Comparison of ENCODE assay signal across 20 cellular contexts in genomic region chr12:89151536-89151935, GRCh38.
DNase-seq lines count a peak whose midpoint lies in the region; ATAC-seq, FAIRE-seq and TF ChIP-seq lines count a peak whose summit lies in the region.
"Had no signal": no experiment of that assay in that cellular context is flagged by ENCODE, and none has a peak within 500 bp of the region (broad histone marks: within the 10 kb centered on the region; RNA-seq: fewer than 3 reads in every experiment).

No MANE protein-coding gene starts in this region.

- BruUV-seq in HepG2 (replicated peaks; lab: Mats Ljungman, UMichigan) = no TSS peak

- in situ Hi-C loops in HepG2 (cut with HindIII; ENCODE audit: extremely low pct_ligation_motif_present, low pct_unique_long_range_greater_than_20kb) = no loop called here

- intact Hi-C loops in HepG2 (cut with micrococcal nuclease; ENCODE audit: unreplicated experiment) = no loop called here
- intact Hi-C loops in CD8-positive, alpha-beta T cell (cut with DNase I, micrococcal nuclease) = no loop called here

- H3F3A ChIP-seq in smooth muscle cell (ENCODE audit: low read depth) = peaks cover 5% of the 10 kb centered on the region

- no peak overlapping the region for H4K5ac ChIP-seq in mesendoderm (ENCODE audit: low read length)

- no peak overlapping the region for H4K8ac ChIP-seq in mesendoderm (ENCODE audit: low read depth, low read length)

- H3K27me3 Mint-ChIP-seq in stimulated activated naive CD8-positive, alpha-beta T cell treated with anti-CD3 and anti-CD28 coated beads, Interleukin-15, Interleukin-2, amounts not matched to agents 100 ng/mL and 50 ng/mL, for 24 hours = no peaks in the 10 kb centered on the region
- no peaks in the 10 kb centered on the region for H3K27me3 Mint-ChIP-seq in stimulated activated naive CD8-positive, alpha-beta T cell treated with anti-CD3 and anti-CD28 coated beads, Interleukin-15, amount 100 ng/mL, for 72 hours
- H3K27me3 Mint-ChIP-seq in WTC11 (ENCODE audit: low read depth) = peaks cover 22% of the 10 kb centered on the region
- H3K27me3 Mint-ChIP-seq in CD8-positive, alpha-beta T cell (ENCODE audit: low read depth) = no peaks in the 10 kb centered on the region

- H3K9me3 Mint-ChIP-seq in stimulated activated naive CD8-positive, alpha-beta T cell treated with anti-CD3 and anti-CD28 coated beads, Interleukin-15, Interleukin-2, amounts not matched to agents 100 ng/mL and 50 ng/mL, for 24 hours = peaks cover 17% of the 10 kb centered on the region
- peaks cover 8 to 15% of the 10 kb centered on the region in 2 donors for H3K9me3 Mint-ChIP-seq in stimulated activated naive CD8-positive, alpha-beta T cell treated with anti-CD3 and anti-CD28 coated beads, Interleukin-15, amount 100 ng/mL, for 72 hours
- H3K9me3 Mint-ChIP-seq in WTC11 = peaks cover 37% of the 10 kb centered on the region
- peaks cover 9% of the 10 kb centered on the region for H3K9me3 Mint-ChIP-seq in CD8-positive, alpha-beta T cell

- H3K4me1 ChIP-seq in mesendoderm (ENCODE audit: control insufficient read depth, low read depth, low read length) (no peaks in the 10 kb centered on the region), smooth muscle cell (ENCODE audit: low read depth) (peaks cover 8% of the 10 kb centered on the region), HepG2 (ENCODE audit: insufficient read depth, low read length) (peaks cover 1% of the 10 kb centered on the region; the same call in 1 of the 2 replicates)
- H3K4me1 ChIP-seq in CD8-positive, alpha-beta T cell (ENCODE audit: insufficient read depth, low read length) = no peaks in the 10 kb centered on the region
- H3K4me1 ChIP-seq: BE2C, HAP-1 had no signal

- TF ChIP-seq RAD21 in HepG2 (CRISPR knock-in tag; IDR thresholded peaks at IDR 0.05) = no peak

- H4K20me1 ChIP-seq in smooth muscle cell (ENCODE audit: low read depth) = no peaks in the 10 kb centered on the region
- no peaks in the 10 kb centered on the region for H4K20me1 ChIP-seq in HepG2 (ENCODE audit: insufficient read depth, low read length)

- no peak overlapping the region for H2BK15ac ChIP-seq in mesendoderm (replicated peaks; ENCODE audit: low read depth)

- POLR2A ChIA-PET in WTC11 (lab: Charles Lee) (no interaction called here), HepG2 (lab: Yijun Ruan, JAX) (no interaction called here)
- POLR2A ChIA-PET in CD8-positive, alpha-beta T cell (lab: Charles Lee) = no interaction called here

- CTCF ChIA-PET in WTC11 (lab: Charles Lee) (no interaction called here), HepG2 (lab: Yijun Ruan, JAX; ENCODE audit: low intra/inter-chr PET ratio, low total read pairs) (no interaction called here)
- CTCF ChIA-PET in CD8-positive, alpha-beta T cell (lab: Charles Lee) = no interaction called here

- no peaks in the 10 kb centered on the region for H3K36me3 Mint-ChIP-seq in stimulated activated naive CD8-positive, alpha-beta T cell treated with anti-CD3 and anti-CD28 coated beads, Interleukin-15, Interleukin-2, amounts not matched to agents 100 ng/mL and 50 ng/mL, for 24 hours (ENCODE audit: low read depth)
- peaks cover 24% of the 10 kb centered on the region for H3K36me3 Mint-ChIP-seq in WTC11
- no peaks in the 10 kb centered on the region for H3K36me3 Mint-ChIP-seq in CD8-positive, alpha-beta T cell
- H3K36me3 Mint-ChIP-seq: CD4-positive, alpha-beta memory T cell had no signal

- H3K36me3 ChIP-seq in mesendoderm (ENCODE audit: control insufficient read depth, insufficient read depth, low read length) (no peaks in the 10 kb centered on the region), smooth muscle cell (ENCODE audit: low read depth) (no peaks in the 10 kb centered on the region), HepG2 (replicated peaks in 1 of 2; ENCODE audit: control insufficient read depth in 1 of 2, insufficient read depth in 2 of 2, low read length in 2 of 2) (no peaks in the 10 kb centered on the region)
- no peaks in the 10 kb centered on the region for H3K36me3 ChIP-seq in CD8-positive, alpha-beta T cell (ENCODE audit: insufficient read depth, low read length)
- H3K36me3 ChIP-seq: BE2C, HAP-1 had no signal

- TF ChIP-seq EP300 in HepG2 (IDR thresholded peaks at IDR 0.05; ENCODE audit: low read depth in 2 of 2, low read length in 2 of 2) (no peak), HepG2 (CRISPR knock-in tag; IDR thresholded peaks at IDR 0.05; ENCODE audit: borderline replicate concordance) (no peak)

- H3K9ac ChIP-seq in mesendoderm (ENCODE audit: low read length) = no peak overlapping the region
- H3K9ac ChIP-seq in smooth muscle cell (ENCODE audit: low read depth) = no peak overlapping the region
- H3K9ac ChIP-seq in HepG2 (ENCODE audit: insufficient read depth, low read depth, low read length) = no peak overlapping the region
- H3K9ac ChIP-seq: GM23248 had no signal

- no peak overlapping the region for H2AK5ac ChIP-seq in mesendoderm (ENCODE audit: low read length)

- no peaks in the 10 kb centered on the region for H3K9me3 ChIP-seq in smooth muscle cell (replicated peaks; ENCODE audit: low read depth)
- no peaks in the 10 kb centered on the region for H3K9me3 ChIP-seq in HepG2 (ENCODE audit: low read length)
- no peaks in the 10 kb centered on the region for H3K9me3 ChIP-seq in CD8-positive, alpha-beta T cell (ENCODE audit: low read length)
- H3K9me3 ChIP-seq: BE2C, HAP-1 had no signal

- FAIRE-seq in HepG2 (lab: Jason Lieb, UNC) = no peak
- FAIRE-seq: D721Med had no signal

- no peak overlapping the region for H3K4me3 Mint-ChIP-seq in stimulated activated naive CD8-positive, alpha-beta T cell treated with anti-CD3 and anti-CD28 coated beads, Interleukin-15, Interleukin-2, amounts not matched to agents 100 ng/mL and 50 ng/mL, for 24 hours
- H3K4me3 Mint-ChIP-seq in stimulated activated naive CD8-positive, alpha-beta T cell treated with anti-CD3 and anti-CD28 coated beads, Interleukin-15, amount 100 ng/mL, for 72 hours = no peak overlapping the region
- no peak overlapping the region for H3K4me3 Mint-ChIP-seq in WTC11
- H3K4me3 Mint-ChIP-seq in CD8-positive, alpha-beta T cell = no peak overlapping the region
- H3K4me3 Mint-ChIP-seq: CD4-positive, alpha-beta memory T cell had no signal

- H3K18ac ChIP-seq in mesendoderm (ENCODE audit: low read length) = no peak overlapping the region

- H2BK5ac ChIP-seq in mesendoderm (ENCODE audit: low read length) = no peak overlapping the region

- peaks cover 11% of the 10 kb centered on the region for H3K4me1 Mint-ChIP-seq in stimulated activated naive CD8-positive, alpha-beta T cell treated with anti-CD3 and anti-CD28 coated beads, Interleukin-15, Interleukin-2, amounts not matched to agents 100 ng/mL and 50 ng/mL, for 24 hours (ENCODE audit: low read depth)
- H3K4me1 Mint-ChIP-seq in stimulated activated naive CD8-positive, alpha-beta T cell treated with anti-CD3 and anti-CD28 coated beads, Interleukin-15, amount 100 ng/mL, for 72 hours = peaks cover 5% of the 10 kb centered on the region
- H3K4me1 Mint-ChIP-seq in WTC11 = peaks cover 14% of the 10 kb centered on the region
- H3K4me1 Mint-ChIP-seq in CD8-positive, alpha-beta T cell (ENCODE audit: low read depth) = no peaks in the 10 kb centered on the region
- H3K4me1 Mint-ChIP-seq: CD4-positive, alpha-beta memory T cell had no signal

- H2AFZ ChIP-seq in smooth muscle cell (ENCODE audit: low read depth) = peak overlapping the region; percentile 50
- no peak overlapping the region for H2AFZ ChIP-seq in HepG2 (ENCODE audit: low read length)
- H2AFZ ChIP-seq: GM23248 had no signal

- H3K27me3 ChIP-seq in mesendoderm (ENCODE audit: insufficient read depth, low read length, poor library complexity) = no peaks in the 10 kb centered on the region
- H3K27me3 ChIP-seq in smooth muscle cell (ENCODE audit: low read depth) = no peaks in the 10 kb centered on the region
- no peaks in the 10 kb centered on the region for H3K27me3 ChIP-seq in HepG2 (ENCODE audit: control insufficient read depth in 1 of 2, insufficient read depth in 2 of 2, low read length in 2 of 2)
- no peaks in the 10 kb centered on the region for H3K27me3 ChIP-seq in CD8-positive, alpha-beta T cell (ENCODE audit: insufficient read depth, low read length)
- H3K27me3 ChIP-seq: BE2C had no signal

- ATAC-seq in stimulated activated naive CD8-positive, alpha-beta T cell treated with anti-CD3 and anti-CD28 coated beads, Interleukin-15, amount 100 ng/mL, for 72 hours = no peak
- ATAC-seq in WTC11 (0 out of 2 replicates have a peak, but pooled peaks have one; percentile 34), HepG2 (no peak)
- no peak for ATAC-seq in CD8-positive, alpha-beta T cell

- H3K4me3 ChIP-seq in mesendoderm (ENCODE audit: low read length) = no peak overlapping the region
- H3K4me3 ChIP-seq in smooth muscle cell = no peak overlapping the region
- no peak overlapping the region for H3K4me3 ChIP-seq in HepG2 (replicated peaks in 1 of 3; ENCODE audit: insufficient read depth in 1 of 3, low read depth in 2 of 3, low read length in 3 of 3)
- no peak overlapping the region for H3K4me3 ChIP-seq in CD8-positive, alpha-beta T cell (ENCODE audit: low read depth, low read length)
- H3K4me3 ChIP-seq: GM23248, HAP-1 had no signal

- DNase-seq in stimulated activated naive CD8-positive, alpha-beta T cell treated with anti-CD3 and anti-CD28 coated beads, Interleukin-15, amount 100 ng/mL, for 72 hours = no peak
- DNase-seq in WTC11 (ENCODE audit: low spot score) (no peak), mesendoderm (peak; percentile 55), smooth muscle cell (lab: John Stamatoyannopoulos, UW; ENCODE audit: unreplicated experiment) (no peak), HepG2 (ENCODE audit: low spot score) (no peak)
- DNase-seq in CD8-positive, alpha-beta T cell = no peak
- DNase-seq in stimulated activated CD4-positive, alpha-beta T cell treated with anti-CD3 and anti-CD28 coated beads, Interleukin-4, amount 100 ng/mL, for 1 hour = no peak
- DNase-seq: 8988T; BE2C; CD4-positive, alpha-beta memory T cell; COR-L47; DMS153; GM23248; IMR-90; KBM-7 had no signal

- no CpG with 5 or more reads among the region's 1 CpG for WGBS in mesendoderm (ENCODE audit: extremely low coverage, insufficient coverage, low lambda C conversion rate)
- WGBS in smooth muscle cell (ENCODE audit: low lambda C conversion rate) = 64% methylated on average over 1 of the region's 1 CpG
- 0% methylated on average over 1 of the region's 1 CpG for WGBS in HepG2 (ENCODE audit: low lambda C conversion rate)

- TF ChIP-seq CTCF in WTC11 (IDR thresholded peaks at IDR 0.05) (no peak), smooth muscle cell (IDR thresholded peaks at IDR 0.05; ENCODE audit: borderline replicate concordance, insufficient read depth, poor library complexity, severe bottlenecking) (no peak), HepG2 (CRISPR knock-in tag; IDR thresholded peaks at IDR 0.05) (no peak)
- no peak for TF ChIP-seq CTCF in CD8-positive, alpha-beta T cell (IDR thresholded peaks at IDR 0.05)

- H3K27ac Mint-ChIP-seq in stimulated activated naive CD8-positive, alpha-beta T cell treated with anti-CD3 and anti-CD28 coated beads, Interleukin-15, Interleukin-2, amounts not matched to agents 100 ng/mL and 50 ng/mL, for 24 hours = peak overlapping the region; percentile 15
- no peak overlapping the region for H3K27ac Mint-ChIP-seq in stimulated activated naive CD8-positive, alpha-beta T cell treated with anti-CD3 and anti-CD28 coated beads, Interleukin-15, amount 100 ng/mL, for 72 hours
- H3K27ac Mint-ChIP-seq in WTC11 = no peak overlapping the region
- no peak overlapping the region for H3K27ac Mint-ChIP-seq in CD8-positive, alpha-beta T cell
- H3K27ac Mint-ChIP-seq: CD4-positive, alpha-beta memory T cell had no signal

- no peak for TF ChIP-seq POLR2A in HepG2 (IDR thresholded peaks at IDR 0.05; ENCODE audit: insufficient read depth in 1 of 2, low read depth in 2 of 2, low read length in 2 of 2)

- no peaks in the 10 kb centered on the region for H3K79me1 ChIP-seq in mesendoderm (ENCODE audit: low read length)

- no peak overlapping the region for H3K23ac ChIP-seq in mesendoderm (ENCODE audit: low read length)

- H3K56ac ChIP-seq in mesendoderm (ENCODE audit: low read length) = no peak overlapping the region

- H3K4ac ChIP-seq in mesendoderm (ENCODE audit: low read depth, low read length) = no peak overlapping the region

- H3K4me2 ChIP-seq in mesendoderm (ENCODE audit: low read length) (no peak overlapping the region), smooth muscle cell (no peak overlapping the region), HepG2 (ENCODE audit: low read depth, low read length) (no peak overlapping the region)

- H3K79me2 ChIP-seq in mesendoderm (ENCODE audit: control insufficient read depth, insufficient read depth, low read length) = no peaks in the 10 kb centered on the region
- H3K79me2 ChIP-seq in smooth muscle cell (ENCODE audit: low read depth) = no peaks in the 10 kb centered on the region
- no peaks in the 10 kb centered on the region for H3K79me2 ChIP-seq in HepG2 (ENCODE audit: insufficient read depth, low read length)

- no peak overlapping the region for H2BK120ac ChIP-seq in mesendoderm (ENCODE audit: low read depth, low read length)

- no peak overlapping the region for H3K27ac ChIP-seq in mesendoderm (ENCODE audit: low read depth, low read length)
- H3K27ac ChIP-seq in smooth muscle cell (ENCODE audit: low read depth) = no peak overlapping the region
- H3K27ac ChIP-seq in HepG2 (ENCODE audit: extremely low read length, insufficient read depth, low read length) = no peak overlapping the region
- H3K27ac ChIP-seq in CD8-positive, alpha-beta T cell (ENCODE audit: low read depth, low read length) = no peak overlapping the region
- H3K27ac ChIP-seq: C4-2B, GM23248, HL-60 had no signal
